Comparison of ENCODE assay signal across 21 cellular contexts in genomic region chr16:659618-660017, GRCh38. TPM values are rescaled to one million over a fixed set of nuclear protein-coding genes. Genes with fewer than 3 reads are reported as not detected.
DNase-seq lines count a peak whose midpoint lies in the region; ATAC-seq, FAIRE-seq and TF ChIP-seq lines count a peak whose summit lies in the region.
"Had no signal": no experiment of that assay in that cellular context is flagged by ENCODE, and none has a peak within 500 bp of the region (broad histone marks: within the 10 kb centered on the region; RNA-seq: fewer than 3 reads in every experiment).

No MANE protein-coding gene starts in this region.

- TF ChIP-seq POLR2A in K562 (conservative IDR thresholded peaks at IDR 0.05): no peak
- no peak for TF ChIP-seq POLR2A in ovary (IDR thresholded peaks at IDR 0.05)

- no peak for TF ChIP-seq EP300 in K562 (IDR thresholded peaks at IDR 0.05; ENCODE audit: low read length)
- no peak for TF ChIP-seq EP300 in ovary (IDR thresholded peaks at IDR 0.05)

- WGBS in K562 (ENCODE audit: insufficient coverage, low coverage, missing lambda C conversion rate): 60% methylated on average over 10 of the region's 20 CpGs
- WGBS in neuronal stem cell (ENCODE audit: extremely low coverage in 2 of 2, insufficient read length in 2 of 2, insufficient replicate concordance in 1 of 2), 2 donors: no CpG with 5 or more reads among the region's 20 CpGs
- 78 to 85% (median 81%) methylated on average over 19 to 20 of the region's 20 CpGs for WGBS in ovary, 3 donors

- H4K20me1 ChIP-seq in K562 (replicated peaks; ENCODE audit: control insufficient read depth, insufficient read depth, low read length): no peaks in the 10 kb centered on the region

- H3K9me1 ChIP-seq in K562 (ENCODE audit: control insufficient read depth, insufficient read depth, low read length): no peaks in the 10 kb centered on the region

- H3K4me2 ChIP-seq in K562 (ENCODE audit: insufficient read depth, low read length): no peak overlapping the region
- no peak overlapping the region for H3K4me2 ChIP-seq in neuronal stem cell (ENCODE audit: insufficient read depth, low read length, poor library complexity, severe bottlenecking)

- intact Hi-C loops in Panc1 (cut with micrococcal nuclease; ENCODE audit: unreplicated experiment) (no loop called here), K562 (cut with micrococcal nuclease) (loop anchor here (2.0 to 10.0 kb wide), 2 partner anchors 71 to 265 kb away; partner anchors contain the start of gene NME4), ovary (cut with DNase I) (loop anchor here in 3 of 4 donors (5.0 to 10.0 kb wide), 4 partner anchors 72 to 275 kb away; partner anchors contain the start of gene PGAP6 (in 2 of the 3))

- peak overlapping the region; percentile 88 for H2BK5ac ChIP-seq in neuronal stem cell (ENCODE audit: low read length)

- no peaks in the 10 kb centered on the region for H3K27me3 Mint-ChIP-seq in immature natural killer cell (ENCODE audit: low read depth in 3 of 3)
- H3K27me3 Mint-ChIP-seq: B cell; CD4-positive, CD25-positive, alpha-beta regulatory T cell; CD8-positive, alpha-beta memory T cell had no signal

- H3K9ac ChIP-seq in K562 (ENCODE audit: insufficient read depth in 1 of 2, low read depth in 2 of 2, low read length in 2 of 2): peak overlapping the region in 1 of 2 experiments; percentile 53; a peak in 2 of 4 replicates
- peak overlapping the region; percentile 30 for H3K9ac ChIP-seq in neuronal stem cell (ENCODE audit: low read depth, low read length, poor library complexity)

- H3K79me1 ChIP-seq in neuronal stem cell (ENCODE audit: low read depth, low read length): peaks cover 13% of the 10 kb centered on the region

- H3K36me3 ChIP-seq in H7 (replicated peaks; ENCODE audit: control insufficient read depth, insufficient read depth, low read length): no peaks in the 10 kb centered on the region; the same call in 1 of the 2 replicates
- H3K36me3 ChIP-seq in Panc1 (ENCODE audit: control insufficient read depth, insufficient read depth, low read length): no peaks in the 10 kb centered on the region
- no peaks in the 10 kb centered on the region for H3K36me3 ChIP-seq in K562 (ENCODE audit: control insufficient read depth, insufficient read depth, low read length)
- H3K36me3 ChIP-seq in neuronal stem cell (replicated peaks in 1 of 2; ENCODE audit: control insufficient read depth in 2 of 2, insufficient read depth in 2 of 2, low read length in 2 of 2): peaks cover 14 to 68% of the 10 kb centered on the region in 2 donors
- no peaks in the 10 kb centered on the region for H3K36me3 ChIP-seq in ovary

- CTCF ChIA-PET in Panc1 (lab: Charles Lee) (no interaction called here), K562 (lab: Yijun Ruan, JAX; ENCODE audit: low intra/inter-chr PET ratio) (no interaction called here)

- H2BK12ac ChIP-seq in neuronal stem cell (ENCODE audit: low read length): peak overlapping the region; percentile 30

- H3K4me3 Mint-ChIP-seq in immature natural killer cell: no peak overlapping the region
- H3K4me3 Mint-ChIP-seq: CD4-positive, CD25-positive, alpha-beta regulatory T cell; CD8-positive, alpha-beta memory T cell; GM23338; H9 had no signal

- H3K4me3 ChIP-seq in H7 (ENCODE audit: insufficient read depth, low read depth, low read length) (no peak overlapping the region), Panc1 (ENCODE audit: low read depth in 2 of 2, low read length in 2 of 2) (no peak overlapping the region; a peak in 1 of 4 replicates), K562 (no peak overlapping the region), neuronal stem cell (ENCODE audit: low read length in 2 of 2) (peak overlapping the region in 1 of 2 donors; percentile 52), ovary (no peak overlapping the region)
- H3K4me3 ChIP-seq: GM23338 had no signal

- POLR2A ChIA-PET in Panc1 (lab: Charles Lee): interaction anchor here (1.3 kb wide), 1 partner anchor 10 kb away, joined by 4 read pairs; the partner anchor contains the start of gene WDR90
- POLR2A ChIA-PET in K562 (lab: Yijun Ruan, JAX): interaction anchor here (0.6 to 1.4 kb wide), 3 partner anchors 9 to 71 kb away, joined by 3 to 6 read pairs (median 3); no protein-coding TSS in a partner anchor

- no peak overlapping the region for H2BK120ac ChIP-seq in neuronal stem cell (ENCODE audit: low read depth, low read length)

- no peaks in the 10 kb centered on the region for H3K9me3 Mint-ChIP-seq in immature natural killer cell
- H3K9me3 Mint-ChIP-seq: CD4-positive, CD25-positive, alpha-beta regulatory T cell; CD8-positive, alpha-beta memory T cell; GM23338; H9 had no signal

- H3K27ac Mint-ChIP-seq in immature natural killer cell: no peak overlapping the region
- H3K27ac Mint-ChIP-seq: CD4-positive, CD25-positive, alpha-beta regulatory T cell; CD8-positive, alpha-beta memory T cell; GM23338; H9 had no signal

- H3K9me3 ChIP-seq in Panc1 (ENCODE audit: control insufficient read depth, insufficient read depth, low read depth, low read length) (no peaks in the 10 kb centered on the region), K562 (replicated peaks; ENCODE audit: control insufficient read depth, insufficient read depth, low read depth, low read length) (no peaks in the 10 kb centered on the region), neuronal stem cell (replicated peaks in 1 of 2; ENCODE audit: control insufficient read depth in 2 of 2, insufficient read depth in 1 of 2, low read depth in 1 of 2, low read length in 2 of 2) (no peaks in the 10 kb centered on the region), ovary (no peaks in the 10 kb centered on the region)
- H3K9me3 ChIP-seq: BLaER1 treated with 17β-estradiol and CSF1 and Interleukin-3, amounts not matched to agents 10 nM and 100 nM had no signal

- H2AFZ ChIP-seq in K562 (ENCODE audit: low read depth, low read length) (no peak overlapping the region), neuronal stem cell (ENCODE audit: low read length) (no peak overlapping the region)
- H2AFZ ChIP-seq: GM23338 had no signal

- H3K27ac ChIP-seq in Panc1 (ENCODE audit: low read length): peak overlapping the region; percentile 87
- H3K27ac ChIP-seq in K562 (ENCODE audit: extremely low read depth, low read depth, low read length): no peak overlapping the region
- no peak overlapping the region for H3K27ac ChIP-seq in neuronal stem cell (replicated peaks; ENCODE audit: low read length)
- H3K27ac ChIP-seq in ovary: no peak overlapping the region

- no peak overlapping the region for H3K4ac ChIP-seq in neuronal stem cell (ENCODE audit: low read length)

- H3K14ac ChIP-seq in neuronal stem cell (ENCODE audit: low read length): no peak overlapping the region

- BruUV-seq in Panc1 (replicated peaks; lab: Mats Ljungman, UMichigan) (no TSS peak), K562 (replicated peaks; lab: Mats Ljungman, UMichigan) (no TSS peak)

- no peak overlapping the region for H2BK15ac ChIP-seq in neuronal stem cell (ENCODE audit: low read length)

- no peak for ATAC-seq in Panc1
- no peak for ATAC-seq in K562

- in situ Hi-C loops in Panc1 (cut with HindIII; ENCODE audit: low pct_unique_long_range_greater_than_20kb, low sequenced_read_pairs): no loop called here
- in situ Hi-C loops in K562 (cut with MboI): no loop called here

- TF ChIP-seq RAD21 in K562 (CRISPR knock-in tag; conservative IDR thresholded peaks at IDR 0.05 in 1 of 2, IDR thresholded peaks at IDR 0.05 in 1 of 2): no peak

- TF ChIP-seq CTCF in Panc1 (IDR thresholded peaks at IDR 0.05) (0 out of 2 replicates have a peak, but pooled peaks have one; percentile 29), K562 (IDR thresholded peaks at IDR 0.05 in 2 of 3, conservative IDR thresholded peaks at IDR 0.05 in 1 of 3; ENCODE audit: insufficient read depth in 2 of 3, low read depth in 1 of 3, low read length in 3 of 3) (no peak), ovary (IDR thresholded peaks at IDR 0.05) (no peak)

- peak overlapping the region; percentile 80 for H3K23ac ChIP-seq in neuronal stem cell (ENCODE audit: low read depth, low read length, poor library complexity)

- H3K4me1 ChIP-seq in Panc1 (ENCODE audit: control insufficient read depth, insufficient read depth, low read length) (peaks cover 15% of the 10 kb centered on the region), K562 (replicated peaks in 1 of 2; ENCODE audit: control insufficient read depth in 2 of 2, insufficient read depth in 2 of 2, low read length in 2 of 2) (peaks cover 2 to 96% of the 10 kb centered on the region in 2 experiments; a peak in 4 of 5 replicates), neuronal stem cell (ENCODE audit: control insufficient read depth in 2 of 2, insufficient read depth in 1 of 2, low read depth in 1 of 2, low read length in 2 of 2) (peaks cover 3 to 6% of the 10 kb centered on the region in 2 donors), ovary (ENCODE audit: insufficient read depth) (peaks cover 5% of the 10 kb centered on the region)

- H3K79me2 ChIP-seq in K562 (ENCODE audit: control insufficient read depth, insufficient read depth, low read length): no peaks in the 10 kb centered on the region; the same call in 2 of the 3 replicates

- DNase-seq in H7: peak; percentile 64
- DNase-seq in Panc1 (ENCODE audit: low read depth, low spot score): no peak
- DNase-seq in K562 (ENCODE audit: extremely low read depth in 1 of 4, low spot score in 3 of 4): no peak
- DNase-seq in neuronal stem cell (ENCODE audit: low spot score): no peak
- DNase-seq in SIG-M5 treated with dmso at 0.1 percent for 504 hours (lab: John Stamatoyannopoulos, UW; ENCODE audit: unreplicated experiment): no peak
- DNase-seq in effector CD4-positive, alpha-beta T cell: no peak
- DNase-seq in ovary: no peak
- no peak for DNase-seq in immature natural killer cell
- DNase-seq: CD4-positive, CD25-positive, alpha-beta regulatory T cell; CD8-positive, alpha-beta memory T cell; COR-L47; DMS 273 treated with DMSO at 0.1 percent for 48 hours; DMS53; DND-41; H9 had no signal

- peak overlapping the region; percentile 74 for H2AK5ac ChIP-seq in neuronal stem cell (ENCODE audit: low read depth, low read length)

- H3K18ac ChIP-seq in neuronal stem cell (ENCODE audit: low read length): no peak overlapping the region

- H3K27me3 ChIP-seq in H7 (ENCODE audit: control insufficient read depth, insufficient read depth, low read length) (no peaks in the 10 kb centered on the region), Panc1 (ENCODE audit: control insufficient read depth, insufficient read depth, low read length) (no peaks in the 10 kb centered on the region), K562 (ENCODE audit: control insufficient read depth in 2 of 2, insufficient read depth in 2 of 2, low read length in 2 of 2) (no peaks in the 10 kb centered on the region), neuronal stem cell (ENCODE audit: control insufficient read depth in 3 of 3, insufficient read depth in 3 of 3, low read depth in 1 of 3, low read length in 3 of 3) (no peaks in the 10 kb centered on the region), ovary (no peaks in the 10 kb centered on the region)
- H3K27me3 ChIP-seq: BLaER1 treated with 17β-estradiol and CSF1 and Interleukin-3, amounts not matched to agents 10 nM and 100 nM had no signal

- H4K91ac ChIP-seq in neuronal stem cell (ENCODE audit: low read depth, low read length, poor library complexity): no peak overlapping the region

- no peak for FAIRE-seq in K562 (lab: Jason Lieb, UNC)
- FAIRE-seq: G401.6, GM12892, GM18507 had no signal

- H4K8ac ChIP-seq in neuronal stem cell (ENCODE audit: low read depth, low read length): no peak overlapping the region

- no peaks in the 10 kb centered on the region for H3K36me3 Mint-ChIP-seq in immature natural killer cell
- H3K36me3 Mint-ChIP-seq: CD4-positive, CD25-positive, alpha-beta regulatory T cell; CD8-positive, alpha-beta memory T cell had no signal

- peaks cover 0 to 10% of the 10 kb centered on the region in 2 donors for H3K4me1 Mint-ChIP-seq in immature natural killer cell
- H3K4me1 Mint-ChIP-seq: GM23338 had no signal

RNA-seq across cellular contexts. Expression of gene RHOT2, which starts 8.3 kb away (rescaled TPM):
- total RNA-seq in H7 (2014; rRNA removed; shearing (Covaris generic)): 164 and 174 TPM in 2 replicates
- total RNA-seq in Panc1 (2021; ENCODE audit: unreplicated experiment) (195 TPM), K562 (2014; rRNA removed) (116 and 158 TPM in 2 replicates), K562 (2014; rRNA removed; fragmentation: Illumina TruSeq; extraction: Trizol) (18.6 and 26.7 TPM in 2 replicates), K562 (2015; rRNA removed; fragmentation: Illumina TruSeq; extraction: Trizol) (83.6 and 87.9 TPM in 2 replicates), K562 (2021) (267 TPM in 2 replicates), ovary (100 to 1,000 TPM in 1 of 7 donors, 10 to 100 TPM in 6; 44.6 to 100 (median 80.6) TPM)
- polyA plus RNA-seq in Panc1 (2012; ENCODE audit: insufficient read length): 223 TPM
- total RNA-seq in K562 (2011; cell fraction: chromatin; rRNA removed; ENCODE audit: low replicate concordance): 214 and 929 TPM in 2 replicates
- 1,026 and 1,077 TPM in 2 replicates for total RNA-seq in K562 (2011; cell fraction: nucleolus; rRNA removed)
- 329 and 385 TPM in 2 replicates for total RNA-seq in K562 (2011; cell fraction: nucleoplasm; rRNA removed)
- polyA plus RNA-seq in K562 (2011; rRNA removed) (118 and 173 TPM in 2 replicates), K562 (2014; fragmentation: Illumina TruSeq; extraction: Trizol) (112 and 139 TPM in 2 replicates), K562 (2014; fragmentation: Nextera tagmentation; extraction: Ambion mirVana) (1 to 10 TPM; 5.0 to 6.8 TPM), K562 (2014; rRNA removed) (373 and 378 TPM in 2 replicates), ovary (10 to 100 TPM; 11.6 to 96.6 TPM), immature natural killer cell (10 to 100 TPM; 36.8 to 53.3 (median 43.0) TPM)
- 121 and 296 TPM in 2 replicates for polyA plus RNA-seq in K562 (2011; cell fraction: cytosol; rRNA removed)
- 1,454 and 2,407 TPM in 2 replicates for polyA plus RNA-seq in K562 (2011; cell fraction: nucleus; rRNA removed)
- polyA plus RNA-seq in K562 (2012): 192 and 214 TPM in 2 replicates
- polyA minus RNA-seq in K562 (2011; rRNA and poly(A)+ RNA removed): 14.4 and 20.6 TPM in 2 replicates
- polyA minus RNA-seq in K562 (2011; cell fraction: cytosol; rRNA and poly(A)+ RNA removed): 48.0 and 67.2 TPM in 2 replicates
- 214 and 219 TPM in 2 replicates for polyA minus RNA-seq in K562 (2011; cell fraction: nucleus; rRNA and poly(A)+ RNA removed)
- 68.0 TPM for polyA plus RNA-seq in neuronal stem cell (2013, experiment 1 of 2)
- 63.4 TPM for polyA plus RNA-seq in neuronal stem cell (2013, experiment 2 of 2)

RNA-seq across cellular contexts. Expression of gene WDR90, which starts 10.5 kb away (rescaled TPM):
- total RNA-seq in H7 (2014; rRNA removed; shearing (Covaris generic)): 35.3 and 38.3 TPM in 2 replicates
- 58.9 TPM for total RNA-seq in Panc1 (2021; ENCODE audit: unreplicated experiment)
- 63.1 TPM for polyA plus RNA-seq in Panc1 (2012; ENCODE audit: insufficient read length)
- total RNA-seq in K562 (2011; cell fraction: chromatin; rRNA removed; ENCODE audit: low replicate concordance): 25.8 and 70.2 TPM in 2 replicates
- 50.4 and 60.9 TPM in 2 replicates for total RNA-seq in K562 (2011; cell fraction: nucleolus; rRNA removed)
- total RNA-seq in K562 (2011; cell fraction: nucleoplasm; rRNA removed): 29.8 and 30.4 TPM in 2 replicates
- total RNA-seq in K562 (2014; rRNA removed): 4.9 and 6.5 TPM in 2 replicates
- 0.80 and 1.3 TPM in 2 replicates for total RNA-seq in K562 (2014; rRNA removed; fragmentation: Illumina TruSeq; extraction: Trizol)
- 3.0 and 3.3 TPM in 2 replicates for total RNA-seq in K562 (2015; rRNA removed; fragmentation: Illumina TruSeq; extraction: Trizol)
- total RNA-seq in K562 (2021): 10.0 and 12.6 TPM in 2 replicates
- 5.7 and 9.4 TPM in 2 replicates for polyA plus RNA-seq in K562 (2011; rRNA removed)
- 3.8 and 9.9 TPM in 2 replicates for polyA plus RNA-seq in K562 (2011; cell fraction: cytosol; rRNA removed)
- 72.9 and 107 TPM in 2 replicates for polyA plus RNA-seq in K562 (2011; cell fraction: nucleus; rRNA removed)
- 6.3 and 9.5 TPM in 2 replicates for polyA plus RNA-seq in K562 (2012)
- 1.4 and 4.3 TPM in 2 replicates for polyA plus RNA-seq in K562 (2014; fragmentation: Illumina TruSeq; extraction: Trizol)
- under 1 TPM; 0.44 to 0.46 TPM for polyA plus RNA-seq in K562 (2014; fragmentation: Nextera tagmentation; extraction: Ambion mirVana)
- polyA plus RNA-seq in K562 (2014; rRNA removed): 8.1 and 10.6 TPM in 2 replicates
- polyA minus RNA-seq in K562 (2011; rRNA and poly(A)+ RNA removed): 1.0 and 1.4 TPM in 2 replicates
- 2.6 and 4.5 TPM in 2 replicates for polyA minus RNA-seq in K562 (2011; cell fraction: cytosol; rRNA and poly(A)+ RNA removed)
- polyA minus RNA-seq in K562 (2011; cell fraction: nucleus; rRNA and poly(A)+ RNA removed): 20.9 and 23.9 TPM in 2 replicates
- 16.6 TPM for polyA plus RNA-seq in neuronal stem cell (2013, experiment 1 of 2)
- polyA plus RNA-seq in neuronal stem cell (2013, experiment 2 of 2): 15.8 TPM
- total RNA-seq in ovary: 10 to 100 TPM; 22.4 to 58.2 (median 45.1) TPM
- polyA plus RNA-seq in ovary: 10 to 100 TPM in 1 of 2 donors, 1 to 10 TPM in 1; 1.4 to 34.9 TPM
- polyA plus RNA-seq in immature natural killer cell: 1 to 10 TPM in 2 of 3 donors, not detected in 1; 1.2 to 2.4 TPM

RNA-seq across cellular contexts. Expression of gene RHBDL1, which starts 15.9 kb away (rescaled TPM):
- total RNA-seq in H7 (2014; rRNA removed; shearing (Covaris generic)): 3.1 and 5.9 TPM in 2 replicates
- total RNA-seq in Panc1 (2021; ENCODE audit: unreplicated experiment) (6.6 TPM), K562 (2014; rRNA removed) (2.7 and 3.9 TPM in 2 replicates), K562 (2014; rRNA removed; fragmentation: Illumina TruSeq; extraction: Trizol) (0.11 TPM in 1 of 2 replicates, not detected in the other), K562 (2015; rRNA removed; fragmentation: Illumina TruSeq; extraction: Trizol) (0.79 and 0.94 TPM in 2 replicates), K562 (2021) (3.6 and 4.0 TPM in 2 replicates), ovary (1 to 10 TPM in 6 of 7 donors, under 1 TPM in 1; 0.50 to 4.3 (median 1.4) TPM)
- polyA plus RNA-seq in Panc1 (2012; ENCODE audit: insufficient read length): 14.1 TPM
- total RNA-seq in K562 (2011; cell fraction: chromatin; rRNA removed; ENCODE audit: low replicate concordance): 4.0 and 18.2 TPM in 2 replicates
- total RNA-seq in K562 (2011; cell fraction: nucleolus; rRNA removed): 16.8 and 19.9 TPM in 2 replicates
- 6.3 and 7.2 TPM in 2 replicates for total RNA-seq in K562 (2011; cell fraction: nucleoplasm; rRNA removed)
- polyA plus RNA-seq in K562 (2011; rRNA removed) (1.7 and 3.5 TPM in 2 replicates), K562 (2014; fragmentation: Illumina TruSeq; extraction: Trizol) (0.55 and 1.1 TPM in 2 replicates), K562 (2014; fragmentation: Nextera tagmentation; extraction: Ambion mirVana) (under 1 TPM in 1 of 2 experiments, not detected in 1; 0.03 TPM), K562 (2014; rRNA removed) (3.4 and 5.6 TPM in 2 replicates), ovary (under 1 TPM in 1 of 2 donors, not detected in 1; 0.80 TPM), immature natural killer cell (not detected)
- polyA plus RNA-seq in K562 (2011; cell fraction: cytosol; rRNA removed): 2.9 and 8.6 TPM in 2 replicates
- polyA plus RNA-seq in K562 (2011; cell fraction: nucleus; rRNA removed): 36.3 and 53.0 TPM in 2 replicates
- 2.4 and 6.7 TPM in 2 replicates for polyA plus RNA-seq in K562 (2012)
- polyA minus RNA-seq in K562 (2011; rRNA and poly(A)+ RNA removed): 0.15 and 0.39 TPM in 2 replicates
- polyA minus RNA-seq in K562 (2011; cell fraction: cytosol; rRNA and poly(A)+ RNA removed): 1.2 TPM in 1 of 2 replicates, not detected in the other
- 3.2 and 5.4 TPM in 2 replicates for polyA minus RNA-seq in K562 (2011; cell fraction: nucleus; rRNA and poly(A)+ RNA removed)
- 2.2 TPM for polyA plus RNA-seq in neuronal stem cell (2013, experiment 1 of 2)
- polyA plus RNA-seq in neuronal stem cell (2013, experiment 2 of 2): 1.8 TPM

RNA-seq across cellular contexts. Expression of gene MCRIP2, which starts 18.0 kb away (rescaled TPM):
- 71.5 and 83.1 TPM in 2 replicates for total RNA-seq in H7 (2014; rRNA removed; shearing (Covaris generic))
- total RNA-seq in Panc1 (2021; ENCODE audit: unreplicated experiment): 91.6 TPM
- 120 TPM for polyA plus RNA-seq in Panc1 (2012; ENCODE audit: insufficient read length)
- 33.6 and 106 TPM in 2 replicates for total RNA-seq in K562 (2011; cell fraction: chromatin; rRNA removed; ENCODE audit: low replicate concordance)
- 86.7 and 90.7 TPM in 2 replicates for total RNA-seq in K562 (2011; cell fraction: nucleolus; rRNA removed)
- total RNA-seq in K562 (2011; cell fraction: nucleoplasm; rRNA removed): 54.1 and 55.3 TPM in 2 replicates
- total RNA-seq in K562 (2014; rRNA removed): 120 and 148 TPM in 2 replicates
- total RNA-seq in K562 (2014; rRNA removed; fragmentation: Illumina TruSeq; extraction: Trizol): 3.4 and 6.3 TPM in 2 replicates
- total RNA-seq in K562 (2015; rRNA removed; fragmentation: Illumina TruSeq; extraction: Trizol): 55.8 and 56.1 TPM in 2 replicates
- total RNA-seq in K562 (2021): 110 and 124 TPM in 2 replicates
- polyA plus RNA-seq in K562 (2011; rRNA removed): 35.2 and 47.4 TPM in 2 replicates
- 70.6 and 207 TPM in 2 replicates for polyA plus RNA-seq in K562 (2011; cell fraction: cytosol; rRNA removed)
- polyA plus RNA-seq in K562 (2011; cell fraction: nucleus; rRNA removed): 72.7 and 125 TPM in 2 replicates
- 63.1 and 76.1 TPM in 2 replicates for polyA plus RNA-seq in K562 (2012)
- 12.8 and 40.4 TPM in 2 replicates for polyA plus RNA-seq in K562 (2014; fragmentation: Illumina TruSeq; extraction: Trizol)
- 1 to 10 TPM in 1 of 2 experiments, under 1 TPM in 1; 0.80 to 3.5 TPM for polyA plus RNA-seq in K562 (2014; fragmentation: Nextera tagmentation; extraction: Ambion mirVana)
- 111 and 123 TPM in 2 replicates for polyA plus RNA-seq in K562 (2014; rRNA removed)
- polyA minus RNA-seq in K562 (2011; rRNA and poly(A)+ RNA removed): 5.2 and 5.6 TPM in 2 replicates
- 19.4 and 28.1 TPM in 2 replicates for polyA minus RNA-seq in K562 (2011; cell fraction: cytosol; rRNA and poly(A)+ RNA removed)
- 21.5 and 23.7 TPM in 2 replicates for polyA minus RNA-seq in K562 (2011; cell fraction: nucleus; rRNA and poly(A)+ RNA removed)
- polyA plus RNA-seq in neuronal stem cell (2013, experiment 1 of 2): 10.3 TPM
- 10.5 TPM for polyA plus RNA-seq in neuronal stem cell (2013, experiment 2 of 2)
- total RNA-seq in ovary: 10 to 100 TPM; 21.5 to 42.3 (median 31.3) TPM
- 10 to 100 TPM in 1 of 2 donors, under 1 TPM in 1; 0.98 to 22.9 TPM for polyA plus RNA-seq in ovary
- 10 to 100 TPM; 16.8 to 36.3 (median 22.8) TPM for polyA plus RNA-seq in immature natural killer cell

RNA-seq across cellular contexts. Expression of gene STUB1, which starts 20.6 kb away (rescaled TPM):
- total RNA-seq in H7 (2014; rRNA removed; shearing (Covaris generic)): 85.3 and 115 TPM in 2 replicates
- total RNA-seq in Panc1 (2021; ENCODE audit: unreplicated experiment) (217 TPM), K562 (2014; rRNA removed) (251 and 276 TPM in 2 replicates), K562 (2014; rRNA removed; fragmentation: Illumina TruSeq; extraction: Trizol) (65.4 and 88.2 TPM in 2 replicates), K562 (2015; rRNA removed; fragmentation: Illumina TruSeq; extraction: Trizol) (147 and 168 TPM in 2 replicates), K562 (2021) (191 and 213 TPM in 2 replicates), ovary (100 to 1,000 TPM in 4 of 7 donors, 10 to 100 TPM in 3; 72.3 to 115 (median 102) TPM)
- polyA plus RNA-seq in Panc1 (2012; ENCODE audit: insufficient read length): 401 TPM
- 38.7 and 156 TPM in 2 replicates for total RNA-seq in K562 (2011; cell fraction: chromatin; rRNA removed; ENCODE audit: low replicate concordance)
- total RNA-seq in K562 (2011; cell fraction: nucleolus; rRNA removed): 192 and 203 TPM in 2 replicates
- total RNA-seq in K562 (2011; cell fraction: nucleoplasm; rRNA removed): 62.0 and 88.9 TPM in 2 replicates
- polyA plus RNA-seq in K562 (2011; rRNA removed) (114 TPM in 2 replicates), K562 (2014; fragmentation: Illumina TruSeq; extraction: Trizol) (152 and 188 TPM in 2 replicates), K562 (2014; fragmentation: Nextera tagmentation; extraction: Ambion mirVana) (10 to 100 TPM; 10.6 to 27.7 TPM), K562 (2014; rRNA removed) (193 and 200 TPM in 2 replicates), ovary (100 to 1,000 TPM in 1 of 2 donors, 10 to 100 TPM in 1; 20.1 to 107 TPM), immature natural killer cell (100 to 1,000 TPM; 183 to 225 (median 194) TPM)
- 94.5 and 181 TPM in 2 replicates for polyA plus RNA-seq in K562 (2011; cell fraction: cytosol; rRNA removed)
- 195 and 305 TPM in 2 replicates for polyA plus RNA-seq in K562 (2011; cell fraction: nucleus; rRNA removed)
- polyA plus RNA-seq in K562 (2012): 87.2 and 101 TPM in 2 replicates
- 22.1 and 33.0 TPM in 2 replicates for polyA minus RNA-seq in K562 (2011; rRNA and poly(A)+ RNA removed)
- polyA minus RNA-seq in K562 (2011; cell fraction: cytosol; rRNA and poly(A)+ RNA removed): 41.4 and 45.7 TPM in 2 replicates
- 57.6 and 61.8 TPM in 2 replicates for polyA minus RNA-seq in K562 (2011; cell fraction: nucleus; rRNA and poly(A)+ RNA removed)
- 68.3 TPM for polyA plus RNA-seq in neuronal stem cell (2013, experiment 1 of 2)
- 66.0 TPM for polyA plus RNA-seq in neuronal stem cell (2013, experiment 2 of 2)
